ENCODE assay signal across 18 cellular contexts in the genomic region with DNA sequence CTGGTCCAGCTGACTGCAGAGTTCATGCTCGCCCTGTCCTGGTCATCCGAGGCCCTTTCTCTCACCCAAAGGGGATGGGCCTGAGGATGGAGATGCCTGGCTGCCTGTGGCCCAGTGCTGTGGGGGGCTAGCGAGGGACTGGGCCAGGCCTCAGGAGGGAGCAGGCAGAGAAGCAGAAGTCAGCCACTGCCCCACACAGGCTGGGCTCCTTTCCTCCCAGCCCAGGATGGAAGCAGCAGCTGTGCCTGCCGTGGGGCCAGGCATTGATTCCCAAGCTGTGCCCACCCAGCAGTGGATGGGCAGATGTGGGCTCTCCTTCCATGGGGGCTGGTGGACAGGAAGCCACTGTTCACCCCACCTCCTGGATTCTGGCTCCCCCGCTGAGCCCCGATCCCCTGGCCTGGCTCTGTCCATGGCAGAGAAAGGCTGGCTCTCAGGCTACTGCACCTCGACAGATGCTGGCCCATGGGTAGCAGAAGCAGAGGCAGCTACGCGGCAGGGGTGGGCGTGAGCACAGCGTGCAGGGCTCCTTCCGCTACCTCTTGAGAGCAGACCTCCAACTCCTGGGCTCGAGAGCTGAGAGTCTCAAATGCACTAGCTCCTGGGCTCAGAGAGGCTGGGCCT. TPM values are rescaled to one million over a fixed set of nuclear protein-coding genes. Genes with fewer than 3 reads are reported as not detected.
DNase-seq lines count a peak whose midpoint lies in the region; ATAC-seq, FAIRE-seq and TF ChIP-seq lines count a peak whose summit lies in the region.
"Had no signal": no experiment of that assay in that cellular context is flagged by ENCODE, and none has a peak within 500 bp of the region (broad histone marks: within the 10 kb centered on the region; RNA-seq: fewer than 3 reads in every experiment).

No MANE protein-coding gene starts in this region.

- in situ Hi-C loops in GM18951 (cut with MboI; ENCODE audit: low sequenced_read_pairs, unreplicated experiment) = no loop called here

- peaks cover 41% of the 10 kb centered on the region for H3K4me1 Mint-ChIP-seq in CD8-positive, alpha-beta T cell (ENCODE audit: low read depth)
- peaks cover 57% of the 10 kb centered on the region for H3K4me1 Mint-ChIP-seq in activated naive CD8-positive, alpha-beta T cell treated with anti-CD3 and anti-CD28 coated beads, Interleukin-2, amount 50 U/mL, for 24 hours

- TF ChIP-seq POLR2A in GM18951 (IDR thresholded peaks at IDR 0.05; ENCODE audit: extremely low read depth, insufficient read depth, insufficient read length) (peak; percentile 16), GM12891 (IDR thresholded peaks at IDR 0.05; ENCODE audit: low read depth, low read length) (no peak)

- no peak for FAIRE-seq in GM12891 (lab: Jason Lieb, UNC)
- no peak for FAIRE-seq in urothelium cell line (lab: Jason Lieb, UNC)
- FAIRE-seq: endothelial cell of umbilical vein had no signal

- peaks cover 84% of the 10 kb centered on the region for H3K36me3 ChIP-seq in CD8-positive, alpha-beta T cell (ENCODE audit: insufficient read depth, low read length)
- H3K36me3 ChIP-seq: BLaER1, gastrocnemius medialis had no signal

- no peak for ATAC-seq in CD8-positive, alpha-beta T cell
- no peak for ATAC-seq in activated naive CD8-positive, alpha-beta T cell treated with anti-CD3 and anti-CD28 coated beads, Interleukin-2, amount 50 U/mL, for 24 hours
- no peak for ATAC-seq in omental fat pad (ENCODE audit: low FRiP score)
- ATAC-seq: gastrocnemius medialis, HCT116 had no signal

- H3K4me3 Mint-ChIP-seq in CD8-positive, alpha-beta T cell = no peak overlapping the region
- no peak overlapping the region for H3K4me3 Mint-ChIP-seq in activated naive CD8-positive, alpha-beta T cell treated with anti-CD3 and anti-CD28 coated beads, Interleukin-2, amount 50 U/mL, for 24 hours

- peak overlapping the region; percentile 55 for H3K27ac Mint-ChIP-seq in CD8-positive, alpha-beta T cell
- peak overlapping the region; percentile 39 for H3K27ac Mint-ChIP-seq in activated naive CD8-positive, alpha-beta T cell treated with anti-CD3 and anti-CD28 coated beads, Interleukin-2, amount 50 U/mL, for 24 hours

- no peak overlapping the region for H3K27ac ChIP-seq in CD8-positive, alpha-beta T cell (ENCODE audit: low read depth, low read length)
- H3K27ac ChIP-seq: BLaER1, gastrocnemius medialis had no signal

- H3K4me1 ChIP-seq in CD8-positive, alpha-beta T cell (ENCODE audit: insufficient read depth, low read length) = peaks cover 48% of the 10 kb centered on the region
- H3K4me1 ChIP-seq: gastrocnemius medialis had no signal

- H3K27me3 Mint-ChIP-seq in CD8-positive, alpha-beta T cell (ENCODE audit: low read depth) = no peaks in the 10 kb centered on the region
- no peaks in the 10 kb centered on the region for H3K27me3 Mint-ChIP-seq in activated naive CD8-positive, alpha-beta T cell treated with anti-CD3 and anti-CD28 coated beads, Interleukin-2, amount 50 U/mL, for 24 hours

- DNase-seq in CD8-positive, alpha-beta T cell = peak in 2 of 7 experiments; percentile 6 to 46
- no peak for DNase-seq in activated naive CD8-positive, alpha-beta T cell treated with anti-CD3 and anti-CD28 coated beads, Interleukin-2, amount 50 U/mL, for 24 hours
- DNase-seq in omental fat pad (ENCODE audit: low spot score) (peak; percentile 18), GM12891 (ENCODE audit: insufficient read length, low spot score) (no peak), SK-N-DZ (ENCODE audit: low spot score) (no peak), GDM1 (lab: John Stamatoyannopoulos, UW) (no peak), urothelium cell line (ENCODE audit: low spot score) (no peak)
- DNase-seq: cerebellar nuclear complex; DND-41; gastrocnemius medialis; mesendoderm; NCI-H1436 treated with DMSO at 0.1 percent for 48 hours; stimulated activated naive CD4-positive, alpha-beta T cell had no signal

- TF ChIP-seq CTCF in CD8-positive, alpha-beta T cell (IDR thresholded peaks at IDR 0.05) = no peak
- TF ChIP-seq CTCF in omental fat pad (IDR thresholded peaks at IDR 0.05) = no peak

- H3K36me3 Mint-ChIP-seq in CD8-positive, alpha-beta T cell = peaks cover 86% of the 10 kb centered on the region
- H3K36me3 Mint-ChIP-seq in activated naive CD8-positive, alpha-beta T cell treated with anti-CD3 and anti-CD28 coated beads, Interleukin-2, amount 50 U/mL, for 24 hours (ENCODE audit: low read depth) = peaks cover 62% of the 10 kb centered on the region

- H3K9me3 Mint-ChIP-seq in CD8-positive, alpha-beta T cell = no peaks in the 10 kb centered on the region
- H3K9me3 Mint-ChIP-seq in activated naive CD8-positive, alpha-beta T cell treated with anti-CD3 and anti-CD28 coated beads, Interleukin-2, amount 50 U/mL, for 24 hours = no peaks in the 10 kb centered on the region

- no peak overlapping the region for H3K4me3 ChIP-seq in CD8-positive, alpha-beta T cell (ENCODE audit: low read depth, low read length)
- H3K4me3 ChIP-seq: BLaER1, gastrocnemius medialis had no signal

- CTCF ChIA-PET in CD8-positive, alpha-beta T cell (lab: Charles Lee) = interaction anchor here (2.1 kb wide), 1 partner anchor 58 kb away, joined by 7 read pairs; no protein-coding TSS in a partner anchor

- intact Hi-C loops in CD8-positive, alpha-beta T cell (cut with DNase I, micrococcal nuclease) = no loop called here

- no peaks in the 10 kb centered on the region for H3K9me3 ChIP-seq in CD8-positive, alpha-beta T cell (ENCODE audit: low read length)
- H3K9me3 ChIP-seq: gastrocnemius medialis had no signal

- no peaks in the 10 kb centered on the region for H3K27me3 ChIP-seq in CD8-positive, alpha-beta T cell (ENCODE audit: insufficient read depth, low read length)
- H3K27me3 ChIP-seq: BLaER1 had no signal

- POLR2A ChIA-PET in CD8-positive, alpha-beta T cell (lab: Charles Lee) = no interaction called here

TF ChIP-seq in GM12891, 5 proteins besides CTCF, POLR2A, EP300 and RAD21:
- no peak for TF ChIP-seq PAX5 (IDR thresholded peaks at IDR 0.05; ENCODE audit: insufficient read depth, low read length, severe bottlenecking)

RNA-seq across cellular contexts. Expression of gene RUNX3, which starts 24.6 kb away (rescaled TPM):
- total RNA-seq in CD8-positive, alpha-beta T cell = 100 to 1,000 TPM; 423 to 424 TPM
- total RNA-seq in omental fat pad = 1 to 10 TPM; 1.6 to 6.7 (median 3.8) TPM
- 82.2 TPM for polyA plus RNA-seq in GM12891 (2012; ENCODE audit: low read depth, missing spikeins)
- polyA plus RNA-seq in SK-N-DZ (2014; cell fraction: cytosol; rRNA removed) = 0.05 TPM in 1 of 2 replicates, not detected in the other
- not detected in 2 replicates for polyA plus RNA-seq in SK-N-DZ (2014; cell fraction: nucleus; rRNA removed)
- total RNA-seq: endothelial cell of umbilical vein, LHCN-M2 had no signal
- polyA plus RNA-seq: endothelial cell of umbilical vein had no signal

Comparison
In these comparisons a context has a peak if more than half of its experiments do, and no peak if none do; other contexts are left out.
1. RNA of gene RUNX3, which starts 24.6 kb away (total RNA-seq): 423 to 424 TPM in CD8-positive, alpha-beta T cell; 1.6 to 6.7 TPM in omental fat pad; every median in the first group is over 10 times any median in the second.